Comparison of ENCODE assay signal across 11 cellular contexts in genomic region chr18:55546873-55547704, GRCh38. TPM values are rescaled to one million over a fixed set of nuclear protein-coding genes. Genes with fewer than 3 reads are reported as not detected.
DNase-seq lines count a peak whose midpoint lies in the region; ATAC-seq, FAIRE-seq and TF ChIP-seq lines count a peak whose summit lies in the region.
"Had no signal": no experiment of that assay in that cellular context is flagged by ENCODE, and none has a peak within 500 bp of the region (broad histone marks: within the 10 kb centered on the region; RNA-seq: fewer than 3 reads in every experiment).

No MANE protein-coding gene starts in this region.

- no peaks in the 10 kb centered on the region for H3K9me2 ChIP-seq in hepatocyte (replicated peaks; ENCODE audit: insufficient read depth)

- peaks cover 9% of the 10 kb centered on the region for H3K4me1 ChIP-seq in astrocyte (ENCODE audit: insufficient read depth, low read length)
- peaks cover 9% of the 10 kb centered on the region for H3K4me1 ChIP-seq in hepatocyte (ENCODE audit: insufficient read depth)
- no peaks in the 10 kb centered on the region for H3K4me1 ChIP-seq in stomach smooth muscle (ENCODE audit: control insufficient read depth, insufficient read depth, low read length)
- H3K4me1 ChIP-seq in effector memory CD4-positive, alpha-beta T cell (ENCODE audit: control insufficient read depth, insufficient read depth, low read length, poor library complexity, severe bottlenecking): no peaks in the 10 kb centered on the region

- H3K4me2 ChIP-seq in astrocyte (ENCODE audit: low read length): peak overlapping the region; percentile 79
- peak overlapping the region; percentile 55 for H3K4me2 ChIP-seq in hepatocyte

- FAIRE-seq in HTR-8/SVneo (lab: Jason Lieb, UNC): no peak
- peak; percentile 86 for FAIRE-seq in astrocyte (lab: Jason Lieb, UNC)
- no peak for FAIRE-seq in D721Med (lab: Jason Lieb, UNC)

- no peak for ATAC-seq in GM21515 (IDR thresholded peaks at IDR 0.05; ENCODE audit: unreplicated experiment)
- ATAC-seq in GM21723 (IDR thresholded peaks at IDR 0.05; ENCODE audit: unreplicated experiment): no peak
- ATAC-seq: activated naive CD8-positive, alpha-beta T cell treated with anti-CD3 and anti-CD28 coated beads, Interleukin-2, amount 50 U/mL, for 24 hours; natural killer cell treated with Interleukin-12 subunit alpha and Interleukin-12 subunit beta and Interleukin-15 and Interleukin-18, amount 100 ng/mL, for 72 hours had no signal

- peak overlapping the region; percentile 45 for H3K27ac ChIP-seq in astrocyte (ENCODE audit: low read depth, low read length)
- peak overlapping the region; percentile 36 for H3K27ac ChIP-seq in hepatocyte
- H3K27ac ChIP-seq in stomach smooth muscle (ENCODE audit: low read length): no peak overlapping the region
- no peak overlapping the region for H3K27ac ChIP-seq in effector memory CD4-positive, alpha-beta T cell (ENCODE audit: insufficient read depth, low read length, poor library complexity, severe bottlenecking)

- H3K27me3 ChIP-seq in astrocyte (ENCODE audit: insufficient read depth, low read length): no peaks in the 10 kb centered on the region
- H3K27me3 ChIP-seq in hepatocyte: no peaks in the 10 kb centered on the region
- no peaks in the 10 kb centered on the region for H3K27me3 ChIP-seq in stomach smooth muscle (ENCODE audit: control insufficient read depth in 1 of 2, insufficient read depth in 2 of 2, low read length in 2 of 2)
- H3K27me3 ChIP-seq in effector memory CD4-positive, alpha-beta T cell (replicated peaks; ENCODE audit: control insufficient read depth, insufficient read depth, low read length, poor library complexity, severe bottlenecking): no peaks in the 10 kb centered on the region

- peaks cover 21% of the 10 kb centered on the region for H3K4me1 Mint-ChIP-seq in astrocyte (ENCODE audit: low read depth, unreplicated experiment)
- H3K4me1 Mint-ChIP-seq: activated naive CD8-positive, alpha-beta T cell treated with anti-CD3 and anti-CD28 coated beads, Interleukin-2, amount 50 U/mL, for 24 hours had no signal

- H3K36me3 Mint-ChIP-seq in astrocyte (ENCODE audit: low read depth, unreplicated experiment): peaks cover 8% of the 10 kb centered on the region
- H3K36me3 Mint-ChIP-seq: natural killer cell treated with Interleukin-12 subunit alpha and Interleukin-12 subunit beta and Interleukin-15 and Interleukin-18, amount 100 ng/mL, for 72 hours had no signal

- H3K36me3 ChIP-seq in astrocyte (ENCODE audit: insufficient read depth, low read length) (peaks cover 3% of the 10 kb centered on the region), hepatocyte (replicated peaks; ENCODE audit: insufficient read depth, low read depth) (no peaks in the 10 kb centered on the region), stomach smooth muscle (ENCODE audit: control insufficient read depth in 2 of 2, insufficient read depth in 2 of 2, low read length in 2 of 2) (no peaks in the 10 kb centered on the region)
- H3K36me3 ChIP-seq in effector memory CD4-positive, alpha-beta T cell (ENCODE audit: control insufficient read depth, insufficient read depth, low read length): no peaks in the 10 kb centered on the region

- DNase-seq in HTR-8/SVneo (ENCODE audit: insufficient read length, low spot score) (peak; percentile 1), astrocyte (ENCODE audit: low read depth) (peak; percentile 94), hepatocyte (ENCODE audit: low spot score) (peak; percentile 32), D721Med (ENCODE audit: insufficient read length, low spot score) (no peak)
- DNase-seq in effector memory CD4-positive, alpha-beta T cell: no peak
- DNase-seq: activated naive CD8-positive, alpha-beta T cell treated with anti-CD3 and anti-CD28 coated beads, Interleukin-2, amount 50 U/mL, for 24 hours; SIG-M5 had no signal

- H3K9ac ChIP-seq in astrocyte (ENCODE audit: low read length) (peak overlapping the region; percentile 59), stomach smooth muscle (ENCODE audit: low read length in 2 of 2) (peak overlapping the region in 1 of 2 donors; percentile 35)

- H4K20me1 ChIP-seq in astrocyte (ENCODE audit: insufficient read depth, low read length) (peaks cover 34% of the 10 kb centered on the region), hepatocyte (ENCODE audit: insufficient read depth, poor library complexity, severe bottlenecking) (peaks cover 4% of the 10 kb centered on the region)

- 15% methylated on average over 5 of the region's 5 CpGs for WGBS in hepatocyte (ENCODE audit: low lambda C conversion rate, missing lambda C conversion rate)

- H3K79me2 ChIP-seq in astrocyte (ENCODE audit: insufficient read depth, low read length) (peaks cover 80% of the 10 kb centered on the region), hepatocyte (peaks cover 54% of the 10 kb centered on the region)

- H2AFZ ChIP-seq in astrocyte (ENCODE audit: low read depth, low read length) (no peak overlapping the region), hepatocyte (no peak overlapping the region)

- H3K9me3 Mint-ChIP-seq in astrocyte (ENCODE audit: unreplicated experiment): peaks cover 2% of the 10 kb centered on the region
- H3K9me3 Mint-ChIP-seq: activated naive CD8-positive, alpha-beta T cell treated with anti-CD3 and anti-CD28 coated beads, Interleukin-2, amount 50 U/mL, for 24 hours; natural killer cell treated with Interleukin-12 subunit alpha and Interleukin-12 subunit beta and Interleukin-15 and Interleukin-18, amount 100 ng/mL, for 72 hours had no signal

- H3K4me3 Mint-ChIP-seq in astrocyte (ENCODE audit: unreplicated experiment): no peak overlapping the region
- H3K4me3 Mint-ChIP-seq: activated naive CD8-positive, alpha-beta T cell treated with anti-CD3 and anti-CD28 coated beads, Interleukin-2, amount 50 U/mL, for 24 hours; natural killer cell treated with Interleukin-12 subunit alpha and Interleukin-12 subunit beta and Interleukin-15 and Interleukin-18, amount 100 ng/mL, for 72 hours had no signal

- peak overlapping the region; percentile 43 for H3K4me3 ChIP-seq in astrocyte (ENCODE audit: insufficient read depth, low read depth, low read length)
- no peak overlapping the region for H3K4me3 ChIP-seq in hepatocyte
- peak overlapping the region; percentile 38 to 57 for H3K4me3 ChIP-seq in stomach smooth muscle (ENCODE audit: low read length in 2 of 2)
- no peak overlapping the region for H3K4me3 ChIP-seq in effector memory CD4-positive, alpha-beta T cell (ENCODE audit: insufficient read depth, low read depth, low read length, poor library complexity, severe bottlenecking)

- TF ChIP-seq CTCF in astrocyte (IDR thresholded peaks at IDR 0.05; ENCODE audit: insufficient read depth, low read depth, low read length) (no peak), hepatocyte (IDR thresholded peaks at IDR 0.05; ENCODE audit: poor library complexity) (no peak), D721Med (IDR thresholded peaks at IDR 0.05; ENCODE audit: insufficient read depth, missing control alignments) (no peak)

- no peaks in the 10 kb centered on the region for H3K27me3 Mint-ChIP-seq in astrocyte (ENCODE audit: low read depth, unreplicated experiment)
- H3K27me3 Mint-ChIP-seq: activated naive CD8-positive, alpha-beta T cell treated with anti-CD3 and anti-CD28 coated beads, Interleukin-2, amount 50 U/mL, for 24 hours had no signal

- peak overlapping the region; percentile 60 for H3K27ac Mint-ChIP-seq in astrocyte (ENCODE audit: unreplicated experiment)
- H3K27ac Mint-ChIP-seq: activated naive CD8-positive, alpha-beta T cell treated with anti-CD3 and anti-CD28 coated beads, Interleukin-2, amount 50 U/mL, for 24 hours; natural killer cell treated with Interleukin-12 subunit alpha and Interleukin-12 subunit beta and Interleukin-15 and Interleukin-18, amount 100 ng/mL, for 72 hours had no signal

- H3K9me3 ChIP-seq in astrocyte (ENCODE audit: insufficient read depth, low read depth, low read length) (no peaks in the 10 kb centered on the region), hepatocyte (ENCODE audit: low read depth) (no peaks in the 10 kb centered on the region), stomach smooth muscle (ENCODE audit: control insufficient read depth in 2 of 2, low read length in 2 of 2) (no peaks in the 10 kb centered on the region)
- no peaks in the 10 kb centered on the region for H3K9me3 ChIP-seq in effector memory CD4-positive, alpha-beta T cell (ENCODE audit: control insufficient read depth, low read length)

RNA-seq across cellular contexts. Expression of gene TCF4, which starts 40.9 kb away (rescaled TPM):
- total RNA-seq in astrocyte (105 and 115 TPM in 2 replicates), hepatocyte (57.8 and 65.2 TPM in 2 replicates)
- polyA plus RNA-seq in hepatocyte: 40.5 and 42.4 TPM in 2 replicates

Comparison
In these comparisons a context has a peak if more than half of its experiments do, and no peak if none do; other contexts are left out.
1. DNase-seq: peak in HTR-8/SVneo (single experiment), astrocyte (single experiment) and hepatocyte (single experiment); none in effector memory CD4-positive, alpha-beta T cell (0 of 3) and D721Med (single experiment).
2. H3K27ac ChIP-seq: peak in astrocyte (single experiment) and hepatocyte (single experiment); none in stomach smooth muscle (single experiment) and effector memory CD4-positive, alpha-beta T cell (single experiment).
3. H3K4me3 ChIP-seq: peak in astrocyte (single experiment) and stomach smooth muscle (2 of 2); none in hepatocyte (single experiment) and effector memory CD4-positive, alpha-beta T cell (single experiment).